Comparison of ENCODE assay signal across 8 cellular contexts in the genomic region with DNA sequence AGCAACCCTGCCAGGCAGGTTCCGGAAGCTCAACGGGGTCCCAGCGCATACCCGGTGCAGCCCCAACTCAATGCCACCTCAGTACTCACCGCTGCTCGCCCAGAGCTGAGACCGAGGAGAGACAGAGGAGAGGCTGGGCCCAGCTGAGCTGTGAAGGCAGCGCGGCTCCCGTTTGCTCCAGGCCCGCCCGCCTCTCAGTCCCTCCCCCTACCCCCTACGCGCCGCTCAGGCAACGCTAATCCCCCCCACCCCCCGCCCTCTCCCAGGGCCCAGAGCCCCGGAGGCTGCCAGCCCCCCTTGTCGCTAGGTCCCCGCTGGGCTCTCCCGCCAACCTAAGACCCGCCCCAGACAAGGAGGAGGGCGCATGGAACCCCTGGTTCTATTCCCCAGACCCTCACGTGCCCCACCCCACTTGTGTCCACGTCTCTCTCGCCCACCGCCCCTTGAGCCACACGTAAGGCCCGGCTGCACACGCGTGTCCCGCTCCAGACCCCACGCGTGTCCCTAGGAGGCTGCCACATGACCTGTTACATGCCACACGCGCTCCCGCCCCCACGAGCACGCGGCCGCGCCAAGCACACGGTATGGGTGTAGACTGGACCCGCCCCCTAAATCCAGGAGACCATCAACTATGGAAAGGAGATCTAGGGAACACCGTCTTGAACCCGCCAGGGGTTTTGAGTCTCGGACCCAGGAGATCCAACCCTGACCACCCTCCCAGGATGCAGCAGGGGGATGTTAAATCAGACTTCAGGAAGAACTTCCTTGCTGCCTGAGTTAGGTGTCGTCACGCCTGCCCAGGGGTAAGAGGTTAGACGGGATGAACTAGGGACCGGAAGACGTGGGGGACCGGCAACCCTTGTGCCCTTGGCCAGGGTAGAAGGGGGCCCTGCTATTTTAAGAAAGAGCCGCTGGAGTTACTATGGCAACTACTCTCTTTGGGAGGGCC. TPM values are rescaled to one million over a fixed set of nuclear protein-coding genes. Genes with fewer than 3 reads are reported as not detected.
A peak's percentile ranks its signal among the peaks of the same experiment; 100 is the strongest.
DNase-seq lines count a peak whose midpoint lies in the region; ATAC-seq and TF ChIP-seq lines count a peak whose summit lies in the region.

A gene (minus strand): TSS at position 174 of the 949 bp plus-strand sequence. CDS start 1,747 bp downstream, outside the sequence.

- peak within 1 kb of the TSS; percentile 81 for H3K4me3 ChIP-seq in CD8-positive, alpha-beta T cell (ENCODE audit: low read depth, low read length)
- peak within 1 kb of the TSS; percentile 69 for H3K4me3 ChIP-seq in MG63
- H3K4me3 ChIP-seq in WERI-Rb-1 (ENCODE audit: low read depth, low read length): peak within 1 kb of the TSS; percentile 88
- H3K4me3 ChIP-seq in hepatocyte: peak within 1 kb of the TSS; percentile 63
- H3K4me3 ChIP-seq in spleen: peak within 1 kb of the TSS; percentile 83 to 98 (median 96)

- H3K4me3 Mint-ChIP-seq in CD8-positive, alpha-beta T cell: peak within 1 kb of the TSS; percentile 95

- peaks cover 39% of the 10 kb centered on the region for H3K4me1 Mint-ChIP-seq in CD8-positive, alpha-beta T cell (ENCODE audit: low read depth)

- H4K20me1 ChIP-seq in hepatocyte (ENCODE audit: insufficient read depth, poor library complexity, severe bottlenecking): peaks cover 5% of the 10 kb centered on the region

- peaks cover 16% of the 10 kb centered on the region for H3K79me2 ChIP-seq in hepatocyte

- no peak within 1 kb of the TSS for H2AFZ ChIP-seq in hepatocyte

- no peak for DNase-seq in CD8-positive, alpha-beta T cell
- no peak for DNase-seq in MG63
- peak; percentile 92 for DNase-seq in WERI-Rb-1
- DNase-seq in hepatocyte (ENCODE audit: low spot score): no peak
- no peak for DNase-seq in spleen
- no peak for DNase-seq in KBM-7
- DNase-seq in NK-92 (lab: John Stamatoyannopoulos, UW; ENCODE audit: unreplicated experiment): no peak

- POLR2A ChIA-PET in CD8-positive, alpha-beta T cell (lab: Charles Lee): interaction anchor here (3.2 to 6.3 kb wide), 3 partner anchors 14 to 32 kb away, joined by 17 to 66 read pairs (median 44); a partner anchor contains a TSS

- no peak within 1 kb of the TSS for H3K27ac Mint-ChIP-seq in CD8-positive, alpha-beta T cell

- TF ChIP-seq CTCF in CD8-positive, alpha-beta T cell (IDR thresholded peaks at IDR 0.05): no peak
- TF ChIP-seq CTCF in WERI-Rb-1 (IDR thresholded peaks at IDR 0.05; ENCODE audit: low read depth, low read length) (0 out of 2 replicates have a peak, but pooled peaks have one; percentile 16), hepatocyte (IDR thresholded peaks at IDR 0.05; ENCODE audit: poor library complexity) (no peak), spleen (IDR thresholded peaks at IDR 0.05 in 8 of 11, conservative IDR thresholded peaks at IDR 0.05 in 3 of 11) (no peak)

- peak within 1 kb of the TSS; percentile 100 for H3K4me2 ChIP-seq in hepatocyte

- no peaks in the 10 kb centered on the region for H3K9me3 ChIP-seq in CD8-positive, alpha-beta T cell (ENCODE audit: low read length)
- H3K9me3 ChIP-seq in MG63: no peaks in the 10 kb centered on the region
- no peaks in the 10 kb centered on the region for H3K9me3 ChIP-seq in WERI-Rb-1 (ENCODE audit: severe bottlenecking)
- H3K9me3 ChIP-seq in hepatocyte (ENCODE audit: low read depth): no peaks in the 10 kb centered on the region
- H3K9me3 ChIP-seq in spleen: no peaks in the 10 kb centered on the region

- peaks cover 6% of the 10 kb centered on the region for H3K27me3 ChIP-seq in CD8-positive, alpha-beta T cell (ENCODE audit: insufficient read depth, low read length)
- peaks cover 4% of the 10 kb centered on the region for H3K27me3 ChIP-seq in MG63
- H3K27me3 ChIP-seq in WERI-Rb-1 (ENCODE audit: insufficient read depth, low read depth, severe bottlenecking): no peaks in the 10 kb centered on the region
- peaks cover 14% of the 10 kb centered on the region for H3K27me3 ChIP-seq in hepatocyte
- H3K27me3 ChIP-seq in spleen (replicated peaks in 1 of 7): peaks cover 3 to 58% (median 31%) of the 10 kb centered on the region in 7 donors

- H3K27me3 Mint-ChIP-seq in CD8-positive, alpha-beta T cell (ENCODE audit: low read depth): peaks cover 28% of the 10 kb centered on the region

- H3K36me3 Mint-ChIP-seq in CD8-positive, alpha-beta T cell: peaks cover 10% of the 10 kb centered on the region

- H3K4me1 ChIP-seq in CD8-positive, alpha-beta T cell (ENCODE audit: insufficient read depth, low read length): peaks cover 36% of the 10 kb centered on the region
- peaks cover 24% of the 10 kb centered on the region for H3K4me1 ChIP-seq in hepatocyte (ENCODE audit: insufficient read depth)
- H3K4me1 ChIP-seq in spleen: peaks cover 25 to 49% (median 43%) of the 10 kb centered on the region in 6 donors

- no peak for TF ChIP-seq POLR2A in spleen (IDR thresholded peaks at IDR 0.05)

- 7% methylated on average over 38 of the region's 54 CpGs for WGBS in hepatocyte (ENCODE audit: low lambda C conversion rate, missing lambda C conversion rate)
- 4 to 7% (median 5%) methylated on average over 32 to 54 of the region's 54 CpGs for WGBS in spleen, 5 donors

- H3K9me2 ChIP-seq in hepatocyte (replicated peaks; ENCODE audit: insufficient read depth): no peaks in the 10 kb centered on the region

- in situ Hi-C loops in KBM-7 (cut with MboI; ENCODE audit: low pct_unique_long_range_greater_than_20kb, low sequenced_read_pairs): no loop called here

- no peaks in the 10 kb centered on the region for H3K36me3 ChIP-seq in CD8-positive, alpha-beta T cell (ENCODE audit: insufficient read depth, low read length)
- H3K36me3 ChIP-seq in MG63 (peaks cover 5% of the 10 kb centered on the region; the same call in 1 of the 2 replicates), WERI-Rb-1 (peaks cover 50% of the 10 kb centered on the region), hepatocyte (replicated peaks; ENCODE audit: insufficient read depth, low read depth) (no peaks in the 10 kb centered on the region), spleen (peaks cover 0 to 13% (median 9%) of the 10 kb centered on the region in 6 donors)

- H3K9me3 Mint-ChIP-seq in CD8-positive, alpha-beta T cell: no peaks in the 10 kb centered on the region

- CTCF ChIA-PET in CD8-positive, alpha-beta T cell (lab: Charles Lee): interaction anchor here (2.8 to 3.2 kb wide), 2 partner anchors 16 to 60 kb away, joined by 14 to 19 read pairs; no protein-coding TSS in a partner anchor

- intact Hi-C loops in CD8-positive, alpha-beta T cell (cut with DNase I, micrococcal nuclease): no loop called here
- intact Hi-C loops in spleen (cut with DNase I; ENCODE audit: low total_unique reads): no loop called here

- no peak for ATAC-seq in CD8-positive, alpha-beta T cell
- ATAC-seq in GM21825 (IDR thresholded peaks at IDR 0.05; ENCODE audit: unreplicated experiment): no peak

- no peak within 1 kb of the TSS for H3K27ac ChIP-seq in CD8-positive, alpha-beta T cell (ENCODE audit: low read depth, low read length)
- H3K27ac ChIP-seq in WERI-Rb-1: peak within 1 kb of the TSS; percentile 99
- H3K27ac ChIP-seq in hepatocyte: no peak within 1 kb of the TSS
- H3K27ac ChIP-seq in spleen: no peak within 1 kb of the TSS

RNA-seq across cellular contexts. Expression of the gene that starts here (rescaled TPM):
- 10 to 100 TPM; 16.7 to 18.2 TPM for total RNA-seq in CD8-positive, alpha-beta T cell
- total RNA-seq in MG63 (2014; rRNA removed; shearing (Covaris generic); ENCODE audit: low replicate concordance): not detected in 2 replicates
- total RNA-seq in hepatocyte (9.9 and 13.1 TPM in 2 replicates), spleen (1 to 10 TPM in 6 of 7 donors, under 1 TPM in 1; 0.59 to 2.5 (median 1.3) TPM)
- polyA plus RNA-seq in hepatocyte (20.1 and 21.5 TPM in 2 replicates), spleen (1 to 10 TPM in 2 of 3 donors, under 1 TPM in 1; 0.65 to 1.1 (median 1.0) TPM)

Comparison
In these comparisons a context has a peak if more than half of its experiments do, and no peak if none do; other contexts are left out.
1. RNA of the gene that starts here (polyA plus RNA-seq): 20.1 to 21.5 TPM in hepatocyte; 0.65 to 1.1 TPM in spleen; every median in the first group is over 10 times any median in the second.
2. Peak in every context shown above with its lines, with median percentiles within 50 percentile points of each other: H3K4me3 ChIP-seq.